8 cellular contexts compared by ENCODE assay signal in genomic region chr3:137792633-137793271, GRCh38. TPM values are rescaled to one million over a fixed set of nuclear protein-coding genes. Genes with fewer than 3 reads are reported as not detected.
DNase-seq lines count a peak whose midpoint lies in the region; TF ChIP-seq lines count a peak whose summit lies in the region.

No MANE protein-coding gene starts in this region.

- peak; percentile 34 for DNase-seq in AG08395 (ENCODE audit: low spot score)
- peak; percentile 35 for DNase-seq in OCI-M1 (lab: John Stamatoyannopoulos, UW)
- DNase-seq in fibroblast of the aortic adventitia (ENCODE audit: low read depth) = peak; percentile 34
- no peak for DNase-seq in T-helper 2 cell
- DNase-seq in effector memory CD4-positive, alpha-beta T cell = no peak
- DNase-seq in stomach = no peak
- DNase-seq in spleen = no peak

- H3K4me1 ChIP-seq in effector memory CD4-positive, alpha-beta T cell (ENCODE audit: control insufficient read depth, insufficient read depth, low read length, poor library complexity, severe bottlenecking) = no peaks in the 10 kb centered on the region
- no peaks in the 10 kb centered on the region for H3K4me1 ChIP-seq in stomach
- H3K4me1 ChIP-seq in spleen = no peaks in the 10 kb centered on the region

- TF ChIP-seq EP300 in stomach (IDR thresholded peaks at IDR 0.05) = no peak

- no peaks in the 10 kb centered on the region for H3K9me3 ChIP-seq in effector memory CD4-positive, alpha-beta T cell (ENCODE audit: control insufficient read depth, low read length)
- H3K9me3 ChIP-seq in stomach = no peaks in the 10 kb centered on the region
- no peaks in the 10 kb centered on the region for H3K9me3 ChIP-seq in spleen

- TF ChIP-seq CTCF in GM12874 (IDR thresholded peaks at IDR 0.05; ENCODE audit: insufficient read depth, low read depth, low read length) = peak; percentile 54
- TF ChIP-seq CTCF in fibroblast of the aortic adventitia (IDR thresholded peaks at IDR 0.05; ENCODE audit: insufficient read depth, low read length) = peak; percentile 71
- peak in 3 of 7 experiments; percentile 21 to 38 (median 33) for TF ChIP-seq CTCF in stomach (IDR thresholded peaks at IDR 0.05)
- peak in 2 of 11 experiments; percentile 14 to 54 for TF ChIP-seq CTCF in spleen (IDR thresholded peaks at IDR 0.05 in 8 of 11, conservative IDR thresholded peaks at IDR 0.05 in 3 of 11)

- no peak overlapping the region for H3K4me3 ChIP-seq in fibroblast of the aortic adventitia (ENCODE audit: low read depth, low read length)
- H3K4me3 ChIP-seq in effector memory CD4-positive, alpha-beta T cell (ENCODE audit: insufficient read depth, low read depth, low read length, poor library complexity, severe bottlenecking) = no peak overlapping the region
- no peak overlapping the region for H3K4me3 ChIP-seq in stomach
- no peak overlapping the region for H3K4me3 ChIP-seq in spleen

- peaks cover 4% of the 10 kb centered on the region for H3K27me3 ChIP-seq in effector memory CD4-positive, alpha-beta T cell (replicated peaks; ENCODE audit: control insufficient read depth, insufficient read depth, low read length, poor library complexity, severe bottlenecking)
- peaks cover 0 to 9% (median 3%) of the 10 kb centered on the region in 3 donors for H3K27me3 ChIP-seq in stomach
- no peaks in the 10 kb centered on the region for H3K27me3 ChIP-seq in spleen (replicated peaks in 1 of 7)

- WGBS in stomach, 5 donors = 1 to 4% (median 3%) methylated on average over 3 of the region's 3 CpGs
- WGBS in spleen, 5 donors = 1 to 3% (median 3%) methylated on average over 3 of the region's 3 CpGs

- H3K27ac ChIP-seq in effector memory CD4-positive, alpha-beta T cell (ENCODE audit: insufficient read depth, low read length, poor library complexity, severe bottlenecking) = no peak overlapping the region
- H3K27ac ChIP-seq in stomach = no peak overlapping the region
- H3K27ac ChIP-seq in spleen = no peak overlapping the region

- H3K36me3 ChIP-seq in effector memory CD4-positive, alpha-beta T cell (ENCODE audit: control insufficient read depth, insufficient read depth, low read length) = no peaks in the 10 kb centered on the region
- no peaks in the 10 kb centered on the region for H3K36me3 ChIP-seq in stomach
- no peaks in the 10 kb centered on the region for H3K36me3 ChIP-seq in spleen

- intact Hi-C loops in stomach (cut with DNase I; ENCODE audit: low total_unique reads) (no loop called here), spleen (cut with DNase I; ENCODE audit: low total_unique reads) (no loop called here)

- TF ChIP-seq POLR2A in stomach (IDR thresholded peaks at IDR 0.05) = no peak
- TF ChIP-seq POLR2A in spleen (IDR thresholded peaks at IDR 0.05) = no peak

RNA-seq across cellular contexts. Expression of gene SOX14, which starts 28.6 kb away (rescaled TPM):
- total RNA-seq in fibroblast of the aortic adventitia (ENCODE audit: low replicate concordance) (not detected in 2 replicates), stomach (not detected), spleen (not detected)
- polyA plus RNA-seq in stomach (not detected), spleen (not detected)

Comparison
In these comparisons a context has a peak if more than half of its experiments do, and no peak if none do; other contexts are left out.
1. DNase-seq: peak in AG08395 (single experiment), OCI-M1 (single experiment) and fibroblast of the aortic adventitia (single experiment); none in T-helper 2 cell (0 of 5), effector memory CD4-positive, alpha-beta T cell (0 of 3), stomach (single experiment) and spleen (single experiment).